Comparison of ENCODE assay signal across 8 cellular contexts in genomic region chr16:88705746-88706287, GRCh38.
DNase-seq lines count a peak whose midpoint lies in the region; ATAC-seq and TF ChIP-seq lines count a peak whose summit lies in the region.

No MANE protein-coding gene starts in this region.

- H3K27me3 Mint-ChIP-seq in activated naive CD8-positive, alpha-beta T cell treated with anti-CD3 and anti-CD28 coated beads, Interleukin-2, amount 50 U/mL, for 24 hours = no peaks in the 10 kb centered on the region

- ATAC-seq in GM19395 (IDR thresholded peaks at IDR 0.05; ENCODE audit: unreplicated experiment) (peak; percentile 25), HG03565 (IDR thresholded peaks at IDR 0.05; ENCODE audit: unreplicated experiment) (peak; percentile 16)
- no peak for ATAC-seq in activated naive CD8-positive, alpha-beta T cell treated with anti-CD3 and anti-CD28 coated beads, Interleukin-2, amount 50 U/mL, for 24 hours
- peak; percentile 2 for ATAC-seq in stimulated activated effector memory CD8-positive, alpha-beta T cell treated with anti-CD3 and anti-CD28 coated beads, Interleukin-12 subunit alpha, Interleukin-12 subunit beta, amount 100 ng/mL, for 72 hours

- H3K36me3 Mint-ChIP-seq in activated naive CD8-positive, alpha-beta T cell treated with anti-CD3 and anti-CD28 coated beads, Interleukin-2, amount 50 U/mL, for 24 hours (ENCODE audit: low read depth) = no peaks in the 10 kb centered on the region
- peaks cover 34% of the 10 kb centered on the region for H3K36me3 Mint-ChIP-seq in stimulated activated effector memory CD8-positive, alpha-beta T cell treated with anti-CD3 and anti-CD28 coated beads, Interleukin-12 subunit alpha, Interleukin-12 subunit beta, amount 100 ng/mL, for 72 hours

- H3K4me3 ChIP-seq in iPS-18c (ENCODE audit: insufficient read depth, low read depth, low read length) = peak overlapping the region; percentile 96

- no peaks in the 10 kb centered on the region for H3K9me3 Mint-ChIP-seq in activated naive CD8-positive, alpha-beta T cell treated with anti-CD3 and anti-CD28 coated beads, Interleukin-2, amount 50 U/mL, for 24 hours
- no peaks in the 10 kb centered on the region for H3K9me3 Mint-ChIP-seq in stimulated activated effector memory CD8-positive, alpha-beta T cell treated with anti-CD3 and anti-CD28 coated beads, Interleukin-12 subunit alpha, Interleukin-12 subunit beta, amount 100 ng/mL, for 72 hours

- TF ChIP-seq CTCF in C4-2B (conservative IDR thresholded peaks at IDR 0.05) = no peak

- H3K9me3 ChIP-seq in iPS-18c (ENCODE audit: control insufficient read depth, insufficient read depth, low read length) = no peaks in the 10 kb centered on the region

- H3K27ac Mint-ChIP-seq in activated naive CD8-positive, alpha-beta T cell treated with anti-CD3 and anti-CD28 coated beads, Interleukin-2, amount 50 U/mL, for 24 hours = peak overlapping the region; percentile 89
- H3K27ac Mint-ChIP-seq in stimulated activated effector memory CD8-positive, alpha-beta T cell treated with anti-CD3 and anti-CD28 coated beads, Interleukin-12 subunit alpha, Interleukin-12 subunit beta, amount 100 ng/mL, for 72 hours = peak overlapping the region; percentile 94

- H3K4me3 Mint-ChIP-seq in activated naive CD8-positive, alpha-beta T cell treated with anti-CD3 and anti-CD28 coated beads, Interleukin-2, amount 50 U/mL, for 24 hours = peak overlapping the region; percentile 88
- peak overlapping the region; percentile 95 for H3K4me3 Mint-ChIP-seq in stimulated activated effector memory CD8-positive, alpha-beta T cell treated with anti-CD3 and anti-CD28 coated beads, Interleukin-12 subunit alpha, Interleukin-12 subunit beta, amount 100 ng/mL, for 72 hours

- peak; percentile 35 for DNase-seq in activated naive CD8-positive, alpha-beta T cell treated with anti-CD3 and anti-CD28 coated beads, Interleukin-2, amount 50 U/mL, for 24 hours
- peak in 1 of 2 donors; percentile 59 for DNase-seq in stimulated activated effector memory CD8-positive, alpha-beta T cell treated with anti-CD3 and anti-CD28 coated beads, Interleukin-12 subunit alpha, Interleukin-12 subunit beta, amount 100 ng/mL, for 72 hours (ENCODE audit: low spot score in 2 of 2)
- DNase-seq in epidermal melanocyte (ENCODE audit: insufficient read length, low spot score) (no peak), GM19240 (ENCODE audit: insufficient read length, low spot score) (no peak)

- peaks cover 55% of the 10 kb centered on the region for H3K4me1 Mint-ChIP-seq in activated naive CD8-positive, alpha-beta T cell treated with anti-CD3 and anti-CD28 coated beads, Interleukin-2, amount 50 U/mL, for 24 hours
- peaks cover 64% of the 10 kb centered on the region for H3K4me1 Mint-ChIP-seq in stimulated activated effector memory CD8-positive, alpha-beta T cell treated with anti-CD3 and anti-CD28 coated beads, Interleukin-12 subunit alpha, Interleukin-12 subunit beta, amount 100 ng/mL, for 72 hours

- peak overlapping the region; percentile 64 for H3K27ac ChIP-seq in C4-2B
